ENCODE assay signal across 8 cellular contexts in the genomic region with DNA sequence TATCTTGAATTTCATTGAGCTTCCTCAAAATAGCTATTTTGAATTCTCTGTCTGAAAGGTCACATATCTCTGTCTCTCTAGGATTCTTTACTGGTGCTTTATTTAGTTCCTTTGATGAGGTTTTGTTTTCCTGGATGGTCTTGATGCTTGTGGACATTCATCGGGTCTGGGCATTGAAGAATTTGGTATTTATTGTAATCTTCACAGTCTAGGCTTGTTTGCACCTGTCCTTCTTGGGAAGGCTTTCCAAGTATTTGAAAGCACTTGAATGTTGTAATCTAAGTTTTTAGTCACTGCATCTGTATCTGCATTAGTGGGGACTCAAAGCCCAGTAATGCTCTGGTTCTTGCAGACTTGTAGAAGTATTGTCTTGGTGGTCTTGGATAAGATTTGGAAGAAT.
"Had no signal": no experiment of that assay in that cellular context is flagged by ENCODE, and none has a peak within 500 bp of the region (broad histone marks: within the 10 kb centered on the region; RNA-seq: fewer than 3 reads in every experiment).

No MANE protein-coding gene starts in this region.

- ATAC-seq: GM23338, HepG2 had no signal

- FAIRE-seq: H1, H54, HepG2 had no signal

- DNase-seq: H9, HCEC 1CT, KBM-7 had no signal

- H3K4me3 ChIP-seq: GM23338 had no signal

- H3K27ac ChIP-seq: HL-60 had no signal
